Comparison of ENCODE assay signal across 12 cellular contexts in genomic region chr20:25538838-25539665, GRCh38. TPM values are rescaled to one million over a fixed set of nuclear protein-coding genes. Genes with fewer than 3 reads are reported as not detected.
A peak's percentile ranks its signal among the peaks of the same experiment; 100 is the strongest.
DNase-seq lines count a peak whose midpoint lies in the region; ATAC-seq and TF ChIP-seq lines count a peak whose summit lies in the region.
"Had no signal": no experiment of that assay in that cellular context is flagged by ENCODE, and none has a peak within 500 bp of the region (broad histone marks: within the 10 kb centered on the region; RNA-seq: fewer than 3 reads in every experiment).

No MANE protein-coding gene starts in this region.

- no peak overlapping the region for H3K4me3 Mint-ChIP-seq in CD14-positive monocyte
- no peak overlapping the region for H3K4me3 Mint-ChIP-seq in chondrocyte (ENCODE audit: unreplicated experiment)

- H3K9me3 Mint-ChIP-seq in CD14-positive monocyte (peaks cover 0 to 2% (median 0%) of the 10 kb centered on the region in 7 donors), chondrocyte (ENCODE audit: low read depth) (no peaks in the 10 kb centered on the region)

- no peaks in the 10 kb centered on the region for H4K20me1 ChIP-seq in Karpas-422 (ENCODE audit: insufficient read depth, low read depth, low read length)
- peaks cover 23% of the 10 kb centered on the region for H4K20me1 ChIP-seq in hepatocyte (ENCODE audit: insufficient read depth, poor library complexity, severe bottlenecking)

- 64 to 80% (median 65%) methylated on average over 17 of the region's 17 CpGs for WGBS in psoas muscle, 3 donors
- WGBS in hepatocyte (ENCODE audit: low lambda C conversion rate, missing lambda C conversion rate) = 90% methylated on average over 17 of the region's 17 CpGs

- no peaks in the 10 kb centered on the region for H3K36me3 Mint-ChIP-seq in CD14-positive monocyte
- no peaks in the 10 kb centered on the region for H3K36me3 Mint-ChIP-seq in chondrocyte (ENCODE audit: low read depth)

- H3K9me2 ChIP-seq in Karpas-422 (replicated peaks; ENCODE audit: insufficient read depth, low read length) (no peaks in the 10 kb centered on the region), hepatocyte (replicated peaks; ENCODE audit: insufficient read depth) (no peaks in the 10 kb centered on the region)

- peak overlapping the region; percentile 27 for H2AFZ ChIP-seq in Karpas-422 (ENCODE audit: low read length)
- H2AFZ ChIP-seq in hepatocyte = no peak overlapping the region

- ATAC-seq in GM18499 (IDR thresholded peaks at IDR 0.05; ENCODE audit: insufficient read depth, unreplicated experiment) = peak; percentile 45
- peak; percentile 9 for ATAC-seq in foreskin keratinocyte
- peak; percentile 51 to 70 (median 60) for ATAC-seq in psoas muscle
- no peak for ATAC-seq in HG03135 (IDR thresholded peaks at IDR 0.05; ENCODE audit: unreplicated experiment)
- ATAC-seq: gastroesophageal sphincter had no signal

- H3K4me1 Mint-ChIP-seq in CD14-positive monocyte (peaks cover 13% of the 10 kb centered on the region), chondrocyte (ENCODE audit: low read depth) (peaks cover 20% of the 10 kb centered on the region)

- H3K27ac ChIP-seq in Karpas-422 (ENCODE audit: low read length) (no peak overlapping the region), foreskin keratinocyte (no peak overlapping the region), psoas muscle (peak overlapping the region; percentile 50), hepatocyte (no peak overlapping the region)

- H3K27ac Mint-ChIP-seq in CD14-positive monocyte (no peak overlapping the region), chondrocyte (ENCODE audit: unreplicated experiment) (no peak overlapping the region)

- intact Hi-C loops in psoas muscle (cut with DNase I) = no loop called here
- intact Hi-C loops in CD14-positive monocyte (cut with micrococcal nuclease) = no loop called here

- H3K79me2 ChIP-seq in Karpas-422 (ENCODE audit: low read length) (no peaks in the 10 kb centered on the region), hepatocyte (peaks cover 91% of the 10 kb centered on the region)

- H3K27me3 ChIP-seq in Karpas-422 (ENCODE audit: low read length) (no peaks in the 10 kb centered on the region), foreskin keratinocyte (no peaks in the 10 kb centered on the region), psoas muscle (ENCODE audit: insufficient read depth in 3 of 3, low read length in 2 of 3) (no peaks in the 10 kb centered on the region), hepatocyte (no peaks in the 10 kb centered on the region)
- H3K27me3 ChIP-seq: gastroesophageal sphincter had no signal

- peak; percentile 47 for DNase-seq in Karpas-422
- DNase-seq in foreskin keratinocyte = no peak
- DNase-seq in psoas muscle = no peak
- no peak for DNase-seq in hepatocyte (ENCODE audit: low spot score)
- no peak for DNase-seq in CD14-positive monocyte (ENCODE audit: low spot score)
- no peak for DNase-seq in chondrocyte (ENCODE audit: low spot score)
- DNase-seq: NCI-H524; stimulated activated CD4-positive, alpha-beta T cell treated with anti-CD3 and anti-CD28 coated beads, Interleukin-2, amount 100 ng/mL, for 24 hours; trophoblast cell had no signal

- no peak for TF ChIP-seq CTCF in foreskin keratinocyte (conservative IDR thresholded peaks at IDR 0.05)
- no peak for TF ChIP-seq CTCF in psoas muscle (IDR thresholded peaks at IDR 0.05)
- TF ChIP-seq CTCF in hepatocyte (IDR thresholded peaks at IDR 0.05; ENCODE audit: poor library complexity) = no peak
- TF ChIP-seq CTCF in CD14-positive monocyte (IDR thresholded peaks at IDR 0.05) = no peak
- no peak for TF ChIP-seq CTCF in chondrocyte (IDR thresholded peaks at IDR 0.05)

- no peaks in the 10 kb centered on the region for H3K9me3 ChIP-seq in Karpas-422 (ENCODE audit: low read length)
- H3K9me3 ChIP-seq in psoas muscle = no peaks in the 10 kb centered on the region
- no peaks in the 10 kb centered on the region for H3K9me3 ChIP-seq in hepatocyte (ENCODE audit: low read depth)
- H3K9me3 ChIP-seq: gastroesophageal sphincter had no signal

- no peaks in the 10 kb centered on the region for H3K36me3 ChIP-seq in Karpas-422 (ENCODE audit: insufficient read depth, low read length)
- no peaks in the 10 kb centered on the region for H3K36me3 ChIP-seq in psoas muscle (ENCODE audit: insufficient read depth in 1 of 2, low read depth in 1 of 2)
- no peaks in the 10 kb centered on the region for H3K36me3 ChIP-seq in hepatocyte (replicated peaks; ENCODE audit: insufficient read depth, low read depth)
- H3K36me3 ChIP-seq: gastroesophageal sphincter had no signal

- H3K9ac ChIP-seq in Karpas-422 (ENCODE audit: low read length) = peak overlapping the region; percentile 39

- H3K27me3 Mint-ChIP-seq in CD14-positive monocyte (ENCODE audit: low read depth in 3 of 3) (peaks cover 0 to 2% (median 0%) of the 10 kb centered on the region in 3 donors), chondrocyte (ENCODE audit: low read depth) (no peaks in the 10 kb centered on the region)

- peaks cover 35% of the 10 kb centered on the region for H3K4me1 ChIP-seq in Karpas-422 (ENCODE audit: low read length)
- H3K4me1 ChIP-seq in foreskin keratinocyte = peaks cover 11% of the 10 kb centered on the region
- no peaks in the 10 kb centered on the region for H3K4me1 ChIP-seq in psoas muscle
- H3K4me1 ChIP-seq in hepatocyte (ENCODE audit: insufficient read depth) = peaks cover 34% of the 10 kb centered on the region

- peak overlapping the region; percentile 55 for H3K4me3 ChIP-seq in Karpas-422 (ENCODE audit: low read length)
- peak overlapping the region; percentile 62 for H3K4me3 ChIP-seq in psoas muscle
- H3K4me3 ChIP-seq in hepatocyte = no peak overlapping the region

- H3K4me2 ChIP-seq in Karpas-422 (ENCODE audit: low read depth, low read length, poor library complexity, severe bottlenecking) = peak overlapping the region; percentile 66
- no peak overlapping the region for H3K4me2 ChIP-seq in hepatocyte

RNA-seq across cellular contexts. Expression of gene NINL, which starts 46.3 kb away (rescaled TPM):
- total RNA-seq in Karpas-422 (2014; rRNA removed; shearing (Covaris generic); ENCODE audit: low replicate concordance) = 0.19 and 0.79 TPM in 2 replicates
- total RNA-seq in foreskin keratinocyte (4.3 TPM in 2 replicates), psoas muscle (1 to 10 TPM in 1 of 4 donors, under 1 TPM in 3; 0.22 to 1.3 (median 0.48) TPM), hepatocyte (23.2 and 27.1 TPM in 2 replicates), chondrocyte (10.6 to 12.3 TPM (median 10.7 TPM) in 3 replicates)
- polyA plus RNA-seq in foreskin keratinocyte (2.8 and 3.5 TPM in 2 replicates), psoas muscle (under 1 TPM; 0.23 to 0.57 (median 0.36) TPM), hepatocyte (24.5 and 31.7 TPM in 2 replicates), CD14-positive monocyte (under 1 TPM in 1 of 2 donors, not detected in 1; 0.15 TPM)
